In the genomic region with DNA sequence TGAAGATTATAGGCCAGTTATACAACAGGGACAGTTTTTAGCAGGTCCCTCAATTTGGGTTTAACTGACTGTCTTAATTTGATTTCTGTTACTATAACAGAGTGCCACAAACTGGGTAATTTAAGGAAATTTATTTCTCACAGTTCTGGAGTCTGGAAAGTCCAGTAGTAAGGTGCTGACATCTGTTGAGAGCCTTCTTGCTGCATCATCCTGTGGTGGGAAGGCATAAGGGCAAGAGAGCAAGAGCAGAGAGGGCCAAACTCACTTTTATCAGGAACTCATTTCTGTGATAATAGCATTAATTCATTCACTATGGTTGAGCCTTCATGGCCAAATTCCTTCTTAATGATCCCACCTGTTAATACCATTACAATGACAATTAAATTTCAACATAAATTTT, we compare ENCODE assay signal across 17 cellular contexts. TPM values are rescaled to one million over a fixed set of nuclear protein-coding genes. Genes with fewer than 3 reads are reported as not detected.
DNase-seq lines count a peak whose midpoint lies in the region; ATAC-seq, FAIRE-seq and TF ChIP-seq lines count a peak whose summit lies in the region.
"Had no signal": no experiment of that assay in that cellular context is flagged by ENCODE, and none has a peak within 500 bp of the region (broad histone marks: within the 10 kb centered on the region; RNA-seq: fewer than 3 reads in every experiment).

No MANE protein-coding gene starts in this region.

- H3K4me3 ChIP-seq in right atrium auricular region, result no peak overlapping the region
- no peak overlapping the region for H3K4me3 ChIP-seq in IMR-90 (ENCODE audit: insufficient read depth, low read depth, low read length)
- H3K4me3 ChIP-seq in H1 (ENCODE audit: extremely low read depth in 1 of 4, insufficient read depth in 2 of 4, low read depth in 3 of 4, low read length in 4 of 4), result no peak overlapping the region
- H3K4me3 ChIP-seq: BLaER1 treated with 17β-estradiol and CSF1 and Interleukin-3, amounts not matched to agents 10 nM and 100 nM; GM12878; GM23248 had no signal

- peak overlapping the region; percentile 37 for H3K27ac Mint-ChIP-seq in stimulated activated naive B cell treated with anti-CD40 and anti-IgM and Interleukin-4, amounts not matched to agents 10 μg/mL and 1 μg/mL and 100 μg/mL, for 72 hours
- H3K27ac Mint-ChIP-seq: CD4-positive, CD25-positive, alpha-beta regulatory T cell had no signal

- H2BK120ac ChIP-seq in IMR-90 (ENCODE audit: low read depth, low read length), result no peak overlapping the region
- no peak overlapping the region for H2BK120ac ChIP-seq in H1 (replicated peaks; ENCODE audit: low read depth, low read length)

- CTCF ChIA-PET in IMR-90 (lab: Yijun Ruan, JAX) (no interaction called here), H1 (lab: Charles Lee; ENCODE audit: partially characterized antibody) (no interaction called here)

- peak; percentile 39 for FAIRE-seq in H1 (lab: Jason Lieb, UNC)
- FAIRE-seq: GM12878 had no signal

- peak; percentile 56 for ATAC-seq in Right ventricle myocardium inferior
- no peak for ATAC-seq in IMR-90 (ENCODE audit: low read depth)
- no peak for ATAC-seq in stimulated activated naive B cell treated with anti-CD40 and anti-IgM and Interleukin-4, amounts not matched to agents 10 μg/mL and 1 μg/mL and 100 μg/mL, for 72 hours (replicated peaks)
- no peak for ATAC-seq in HG02852 (IDR thresholded peaks at IDR 0.05; ENCODE audit: unreplicated experiment)
- ATAC-seq: GM12878 had no signal

- H2BK20ac ChIP-seq in IMR-90 (ENCODE audit: low read depth, low read length), result no peak overlapping the region
- H2BK20ac ChIP-seq in H1 (ENCODE audit: low read length), result no peak overlapping the region

- H3K79me2 ChIP-seq in H1 (ENCODE audit: control insufficient read depth in 1 of 2, insufficient read depth in 2 of 2, low read length in 2 of 2), result 0 out of 4 replicates have a peak, but pooled peaks cover 0 to 7% of the 10 kb centered on the region in 2 experiments

- no peak overlapping the region for H3K4me3 Mint-ChIP-seq in stimulated activated naive B cell treated with anti-CD40 and anti-IgM and Interleukin-4, amounts not matched to agents 10 μg/mL and 1 μg/mL and 100 μg/mL, for 72 hours
- H3K4me3 Mint-ChIP-seq: CD4-positive, CD25-positive, alpha-beta regulatory T cell had no signal

- H3K9me3 ChIP-seq in right atrium auricular region (no peaks in the 10 kb centered on the region), IMR-90 (ENCODE audit: control insufficient read depth, insufficient read depth, low read length) (no peaks in the 10 kb centered on the region), H1 (ENCODE audit: insufficient read depth in 2 of 2, low read depth in 1 of 2, low read length in 1 of 2) (no peaks in the 10 kb centered on the region)
- H3K9me3 ChIP-seq: BLaER1 treated with 17β-estradiol and CSF1 and Interleukin-3, amounts not matched to agents 10 nM and 100 nM had no signal

- no peak overlapping the region for H2AK5ac ChIP-seq in IMR-90 (ENCODE audit: low read depth, low read length)
- no peak overlapping the region for H2AK5ac ChIP-seq in H1 (ENCODE audit: low read depth, low read length)

- H3K23ac ChIP-seq in IMR-90 (ENCODE audit: low read depth, low read length) (no peak overlapping the region), H1 (ENCODE audit: insufficient read length) (no peak overlapping the region)

- no peak for TF ChIP-seq POLR2A in IMR-90 (IDR thresholded peaks at IDR 0.05; ENCODE audit: low read depth, low read length)
- no peak for TF ChIP-seq POLR2A in H1 (IDR thresholded peaks at IDR 0.05; ENCODE audit: control extremely low read depth in 1 of 2, low read depth in 2 of 2, low read length in 2 of 2)

- H3K4me2 ChIP-seq in IMR-90 (ENCODE audit: low read depth, low read length) (no peak overlapping the region), H1 (ENCODE audit: insufficient read depth in 1 of 2, low read depth in 2 of 2, low read length in 2 of 2) (no peak overlapping the region)
- H3K4me2 ChIP-seq: BLaER1 treated with 17β-estradiol and CSF1 and Interleukin-3, amounts not matched to agents 10 nM and 100 nM had no signal

- H3K36me3 Mint-ChIP-seq in stimulated activated naive B cell treated with anti-CD40 and anti-IgM and Interleukin-4, amounts not matched to agents 10 μg/mL and 1 μg/mL and 100 μg/mL, for 72 hours, result peaks cover 6 to 14% of the 10 kb centered on the region in 2 donors

- TF ChIP-seq EP300 in H1 (IDR thresholded peaks at IDR 0.05; ENCODE audit: borderline replicate concordance in 1 of 2, low read depth in 2 of 2, low read length in 2 of 2), result no peak

- H3K27me3 ChIP-seq in right atrium auricular region, result no peaks in the 10 kb centered on the region
- H3K27me3 ChIP-seq in IMR-90 (ENCODE audit: control insufficient read depth, insufficient read depth, low read length), result no peaks in the 10 kb centered on the region
- no peaks in the 10 kb centered on the region for H3K27me3 ChIP-seq in H1 (replicated peaks in 1 of 4; ENCODE audit: control insufficient read depth in 3 of 4, extremely low read depth in 1 of 4, insufficient read depth in 3 of 4, low read length in 3 of 4)
- H3K27me3 ChIP-seq: BLaER1 treated with 17β-estradiol and CSF1 and Interleukin-3, amounts not matched to agents 10 nM and 100 nM had no signal

- no peak overlapping the region for H3K56ac ChIP-seq in IMR-90 (ENCODE audit: extremely low read depth, insufficient read depth, low read length)
- no peak overlapping the region for H3K56ac ChIP-seq in H1 (replicated peaks; ENCODE audit: insufficient read length, low read depth, low read length)

- intact Hi-C loops in Right ventricle myocardium inferior (cut with DNase I), result no loop called here
- intact Hi-C loops in IMR-90 (cut with micrococcal nuclease), result no loop called here

- no peak overlapping the region for H3K14ac ChIP-seq in IMR-90 (replicated peaks; ENCODE audit: low read depth, low read length)
- H3K14ac ChIP-seq in H1 (ENCODE audit: insufficient read length), result no peak overlapping the region

- no peaks in the 10 kb centered on the region for H3K9me3 Mint-ChIP-seq in stimulated activated naive B cell treated with anti-CD40 and anti-IgM and Interleukin-4, amounts not matched to agents 10 μg/mL and 1 μg/mL and 100 μg/mL, for 72 hours
- H3K9me3 Mint-ChIP-seq: CD4-positive, CD25-positive, alpha-beta regulatory T cell had no signal

- H3K4me1 ChIP-seq in right atrium auricular region, result no peaks in the 10 kb centered on the region
- no peaks in the 10 kb centered on the region for H3K4me1 ChIP-seq in IMR-90 (ENCODE audit: control insufficient read depth, insufficient read depth, low read length)
- H3K4me1 ChIP-seq in H1 (replicated peaks in 1 of 4; ENCODE audit: control insufficient read depth in 3 of 4, insufficient read depth in 4 of 4, low read length in 3 of 4), result no peaks in the 10 kb centered on the region

- H2BK5ac ChIP-seq in IMR-90 (ENCODE audit: low read depth, low read length, poor library complexity, severe bottlenecking) (no peak overlapping the region), H1 (ENCODE audit: low read depth, low read length) (no peak overlapping the region)

- H3K36me3 ChIP-seq in right atrium auricular region, result no peaks in the 10 kb centered on the region
- H3K36me3 ChIP-seq in IMR-90 (ENCODE audit: control insufficient read depth, insufficient read depth, low read length), result no peaks in the 10 kb centered on the region
- no peaks in the 10 kb centered on the region for H3K36me3 ChIP-seq in H1 (ENCODE audit: control insufficient read depth in 2 of 4, insufficient read depth in 4 of 4, low read length in 3 of 4)
- H3K36me3 ChIP-seq: BLaER1 treated with 17β-estradiol and CSF1 and Interleukin-3, amounts not matched to agents 10 nM and 100 nM had no signal

- no peak overlapping the region for H3K18ac ChIP-seq in IMR-90 (ENCODE audit: low read depth, low read length)
- no peak overlapping the region for H3K18ac ChIP-seq in H1 (ENCODE audit: extremely low read depth, low read length)

- H2AFZ ChIP-seq in IMR-90 (replicated peaks; ENCODE audit: low read length, poor library complexity) (no peak overlapping the region), H1 (ENCODE audit: low read length) (no peak overlapping the region)
- H2AFZ ChIP-seq: GM23248 had no signal

- peaks cover 15 to 27% of the 10 kb centered on the region in 2 experiments; a peak in 2 of 4 replicates for H3K79me1 ChIP-seq in IMR-90 (ENCODE audit: low read depth in 1 of 2, low read length in 2 of 2)
- H3K79me1 ChIP-seq in H1 (ENCODE audit: low read depth, low read length), result no peaks in the 10 kb centered on the region

- H3K9me1 ChIP-seq in IMR-90 (ENCODE audit: insufficient read depth, low read length), result no peaks in the 10 kb centered on the region; the same call in 1 of the 2 replicates

- no peak overlapping the region for H2AK9ac ChIP-seq in IMR-90 (replicated peaks; ENCODE audit: low read depth, low read length, poor library complexity)

- no peaks in the 10 kb centered on the region for H3K27me3 Mint-ChIP-seq in stimulated activated naive B cell treated with anti-CD40 and anti-IgM and Interleukin-4, amounts not matched to agents 10 μg/mL and 1 μg/mL and 100 μg/mL, for 72 hours
- H3K27me3 Mint-ChIP-seq: CD4-positive, CD25-positive, alpha-beta regulatory T cell had no signal

- H4K8ac ChIP-seq in IMR-90 (ENCODE audit: low read depth in 2 of 2, low read length in 2 of 2), result no peak overlapping the region
- H4K8ac ChIP-seq in H1 (ENCODE audit: extremely low read depth, insufficient read depth, low read length), result no peak overlapping the region

- in situ Hi-C loops in IMR-90 (cut with MboI; ENCODE audit: low sequenced_read_pairs), result no loop called here

- H3K9ac ChIP-seq in IMR-90 (ENCODE audit: low read depth, low read length), result no peak overlapping the region
- peak overlapping the region in 1 of 4 experiments; percentile 34; a peak in 1 of 7 replicates for H3K9ac ChIP-seq in H1 (replicated peaks in 1 of 4; ENCODE audit: extremely low read depth in 1 of 4, low read depth in 3 of 4, low read length in 3 of 4)
- H3K9ac ChIP-seq: BLaER1 treated with 17β-estradiol and CSF1 and Interleukin-3, amounts not matched to agents 10 nM and 100 nM; GM23248 had no signal

- H3K4ac ChIP-seq in IMR-90 (ENCODE audit: low read depth, low read length), result no peak overlapping the region
- H3K4ac ChIP-seq in H1 (replicated peaks; ENCODE audit: insufficient read length, low read depth, low read length), result no peak overlapping the region

- H3K27ac ChIP-seq in right atrium auricular region, result no peak overlapping the region
- no peak overlapping the region for H3K27ac ChIP-seq in IMR-90 (ENCODE audit: insufficient read depth, low read length)
- no peak overlapping the region for H3K27ac ChIP-seq in H1 (ENCODE audit: low read depth, low read length)
- H3K27ac ChIP-seq: BLaER1 treated with 17β-estradiol and CSF1 and Interleukin-3, amounts not matched to agents 10 nM and 100 nM; GM23248; HL-60 had no signal

- peaks cover 31 to 64% of the 10 kb centered on the region in 2 donors for H3K4me1 Mint-ChIP-seq in stimulated activated naive B cell treated with anti-CD40 and anti-IgM and Interleukin-4, amounts not matched to agents 10 μg/mL and 1 μg/mL and 100 μg/mL, for 72 hours

- H4K20me1 ChIP-seq in IMR-90 (ENCODE audit: insufficient read depth, low read length), result peaks cover 10% of the 10 kb centered on the region; the same call in 1 of the 2 replicates
- peaks cover 0 to 2% of the 10 kb centered on the region in 2 experiments for H4K20me1 ChIP-seq in H1 (replicated peaks in 1 of 2; ENCODE audit: control insufficient read depth in 1 of 2, insufficient read depth in 2 of 2, low read length in 2 of 2)

- H4K5ac ChIP-seq in IMR-90 (ENCODE audit: low read depth, low read length) (no peak overlapping the region), H1 (ENCODE audit: insufficient read length, low read depth, low read length) (no peak overlapping the region)

- TF ChIP-seq RAD21 in IMR-90 (IDR thresholded peaks at IDR 0.05; ENCODE audit: low read length) (no peak), H1 (IDR thresholded peaks at IDR 0.05 in 1 of 2, conservative IDR thresholded peaks at IDR 0.05 in 1 of 2; ENCODE audit: low read depth in 2 of 2, low read length in 2 of 2) (no peak)

- no peak overlapping the region for H2BK15ac ChIP-seq in IMR-90 (ENCODE audit: low read depth, low read length)
- no peak overlapping the region for H2BK15ac ChIP-seq in H1 (ENCODE audit: low read length)

- H4K91ac ChIP-seq in IMR-90 (ENCODE audit: insufficient read depth, low read depth, low read length) (no peak overlapping the region), H1 (replicated peaks; ENCODE audit: insufficient read length, low read length) (no peak overlapping the region)

- no TSS peak for BruUV-seq in IMR-90 (replicated peaks; lab: Mats Ljungman, UMichigan)

- DNase-seq in Right ventricle myocardium inferior (ENCODE audit: missing footprints) (no peak), right atrium auricular region (ENCODE audit: low spot score) (no peak), IMR-90 (peak; percentile 13), H1 (ENCODE audit: low read depth in 1 of 2, low spot score in 2 of 2) (no peak), GM10266 (ENCODE audit: extremely low spot score) (no peak)
- DNase-seq in stimulated activated naive B cell treated with anti-CD40 and anti-IgM and Interleukin-4, amounts not matched to agents 10 μg/mL and 1 μg/mL and 100 μg/mL, for 72 hours, result no peak
- no peak for DNase-seq in NK-92 treated with Interleukin-12 subunit alpha and Interleukin-12 subunit beta, amount 100 ng/mL, for 24 hours (lab: John Stamatoyannopoulos, UW)
- DNase-seq: ACHN; Calu3; CD4-positive, CD25-positive, alpha-beta regulatory T cell; DMS 273 treated with DMSO at 0.1 percent for 48 hours; GM23248; H7 had no signal

- H3K23me2 ChIP-seq in H1 (ENCODE audit: low read depth, low read length), result no peaks in the 10 kb centered on the region

- POLR2A ChIA-PET in IMR-90 (lab: Charles Lee; ENCODE audit: unreplicated experiment), result no interaction called here
- POLR2A ChIA-PET in H1 (lab: Charles Lee; ENCODE audit: partially characterized antibody), result no interaction called here

- no peak overlapping the region for H2BK12ac ChIP-seq in H1 (ENCODE audit: low read depth, low read length)

- TF ChIP-seq CTCF in right atrium auricular region (IDR thresholded peaks at IDR 0.05), result no peak
- no peak for TF ChIP-seq CTCF in IMR-90 (conservative IDR thresholded peaks at IDR 0.05; ENCODE audit: low read depth, low read length)
- no peak for TF ChIP-seq CTCF in H1 (IDR thresholded peaks at IDR 0.05; ENCODE audit: control extremely low read depth in 1 of 3, insufficient read depth in 1 of 3, low read depth in 1 of 3, low read length in 3 of 3)
- TF ChIP-seq CTCF in GM10266 (IDR thresholded peaks at IDR 0.05; ENCODE audit: control insufficient read depth, insufficient read depth, low read depth, missing control alignments), result no peak

- dilution Hi-C loops in IMR-90 (cut with HindIII; ENCODE audit: low sequenced_read_pairs, unreplicated experiment), result no loop called here

RNA-seq across cellular contexts. Expression of a gene that starts 36.5 kb away (rescaled TPM):
- total RNA-seq in Right ventricle myocardium inferior (16.9 TPM), right atrium auricular region (10 to 100 TPM; 19.6 to 22.1 TPM), IMR-90 (2012; rRNA removed) (16.7 and 19.2 TPM in 2 replicates)
- polyA plus RNA-seq in IMR-90 (2012; rRNA removed) (14.7 and 15.8 TPM in 2 replicates), H1 (2011; rRNA removed) (11.5 and 19.0 TPM in 2 replicates)
- polyA plus RNA-seq in IMR-90 (2012; cell fraction: cytosol; rRNA removed), result 9.6 and 10.0 TPM in 2 replicates
- 40.4 and 57.3 TPM in 2 replicates for polyA plus RNA-seq in IMR-90 (2012; cell fraction: nucleus; rRNA removed; ENCODE audit: low replicate concordance)
- total RNA-seq in H1 (2021; fragmentation: NEBNext Ultra II Directional; extraction: Animal tissue kit (Norgen Biotek cat#: 25700)), result 21.6 and 26.8 TPM in 2 replicates
- polyA plus RNA-seq in H1 (2011; cell fraction: cytosol; rRNA removed), result 10.1 TPM
- polyA plus RNA-seq in H1 (2011; cell fraction: nucleus; rRNA removed), result 44.2 TPM
- polyA plus RNA-seq in H1 (2012, experiment 1 of 2), result 16.7 to 23.4 TPM (median 19.8 TPM) in 4 replicates
- polyA plus RNA-seq in H1 (2012, experiment 2 of 2), result 7.2 TPM
- 14.0 TPM for polyA plus RNA-seq in H1 (2013, experiment 1 of 2)
- polyA plus RNA-seq in H1 (2013, experiment 2 of 2), result 13.3 TPM
- 10.6 and 13.7 TPM in 2 replicates for polyA minus RNA-seq in H1 (2011; rRNA and poly(A)+ RNA removed)
- polyA minus RNA-seq in H1 (2011; cell fraction: cytosol; rRNA and poly(A)+ RNA removed), result 7.4 TPM
- polyA minus RNA-seq in H1 (2011; cell fraction: nucleus; rRNA and poly(A)+ RNA removed), result 31.5 TPM
